Comparison of ENCODE assay signal across 14 cellular contexts in the genomic region with DNA sequence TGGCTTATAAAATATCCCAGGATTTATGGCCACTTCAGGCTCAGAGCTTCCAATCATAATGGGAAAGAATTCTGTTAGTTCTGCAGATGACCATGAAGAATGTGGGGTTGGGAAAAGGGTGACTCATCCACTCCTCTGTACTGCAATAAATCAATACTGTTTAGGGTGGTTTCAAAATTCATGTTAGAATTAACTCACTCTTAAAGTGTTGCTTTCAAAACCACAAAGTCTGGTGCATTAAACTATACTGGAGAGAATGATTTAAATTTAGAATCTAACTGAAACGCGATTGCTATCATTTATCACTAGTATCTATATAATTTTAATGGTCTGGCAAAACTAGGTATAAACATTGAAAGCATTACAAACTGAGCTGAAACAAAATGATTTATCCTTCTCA. TPM values are rescaled to one million over a fixed set of nuclear protein-coding genes. Genes with fewer than 3 reads are reported as not detected.
A peak's percentile ranks its signal among the peaks of the same experiment; 100 is the strongest.
DNase-seq lines count a peak whose midpoint lies in the region; FAIRE-seq and TF ChIP-seq lines count a peak whose summit lies in the region.
"Had no signal": no experiment of that assay in that cellular context is flagged by ENCODE, and none has a peak within 500 bp of the region (broad histone marks: within the 10 kb centered on the region; RNA-seq: fewer than 3 reads in every experiment).

No MANE protein-coding gene starts in this region.

- no CpG with 5 or more reads among the region's 2 CpGs for WGBS in trophoblast cell (ENCODE audit: extremely low coverage, insufficient coverage, insufficient read length)

- no peak overlapping the region for H3K27ac ChIP-seq in endothelial cell of umbilical vein (ENCODE audit: insufficient read depth, low read depth, low read length)
- H3K27ac ChIP-seq in trophoblast cell (ENCODE audit: low read depth, low read length), result no peak overlapping the region
- H3K27ac ChIP-seq: parathyroid adenoma had no signal

- H3K27me3 ChIP-seq in endothelial cell of umbilical vein (ENCODE audit: control insufficient read depth in 2 of 2, insufficient read depth in 2 of 2, low read length in 2 of 2) (peaks cover 0 to 6% of the 10 kb centered on the region in 2 experiments), trophoblast cell (ENCODE audit: insufficient read depth, low read length) (no peaks in the 10 kb centered on the region)

- no peak overlapping the region for H3K9ac ChIP-seq in endothelial cell of umbilical vein (replicated peaks; ENCODE audit: extremely low read depth, insufficient read depth, low read length)
- no peak overlapping the region for H3K9ac ChIP-seq in trophoblast cell (ENCODE audit: low read length)
- H3K9ac ChIP-seq: parathyroid adenoma had no signal

- H3K9me1 ChIP-seq in endothelial cell of umbilical vein (replicated peaks; ENCODE audit: control insufficient read depth, extremely low read depth, insufficient read depth, low read length), result no peaks in the 10 kb centered on the region

- H3K4me3 ChIP-seq in endothelial cell of umbilical vein (replicated peaks in 1 of 3; ENCODE audit: insufficient read depth in 1 of 3, low read depth in 1 of 3, low read length in 3 of 3) (no peak overlapping the region), trophoblast cell (ENCODE audit: low read depth, low read length) (no peak overlapping the region)

- H3K79me1 ChIP-seq in trophoblast cell (ENCODE audit: low read length), result no peaks in the 10 kb centered on the region

- H3K4me2 ChIP-seq in endothelial cell of umbilical vein (ENCODE audit: insufficient read depth, low read length), result no peak overlapping the region
- H3K4me2 ChIP-seq in trophoblast cell (ENCODE audit: low read length), result no peak overlapping the region

- CTCF ChIA-PET in endothelial cell of umbilical vein (lab: Charles Lee), result no interaction called here

- peak; percentile 66 for DNase-seq in EL
- DNase-seq in NCI-H187 (lab: John Stamatoyannopoulos, UW), result peak; percentile 45 to 61
- DNase-seq in endothelial cell of umbilical vein (ENCODE audit: low read depth, low spot score), result no peak
- DNase-seq in non-pigmented ciliary epithelial cell (ENCODE audit: low read depth), result peak; percentile 34
- DNase-seq in HuH-7.5 (ENCODE audit: low spot score), result no peak
- DNase-seq in trophoblast cell, result no peak
- DNase-seq in posterior cingulate gyrus, result no peak
- no peak for DNase-seq in CD1c-positive myeloid dendritic cell (ENCODE audit: extremely low spot score)
- DNase-seq: activated T-cell treated with anti-CD3 and anti-CD28 coated beads, Interleukin-2, amount 50 U/mL, for 48 hours; NCI-H774; T1000 had no signal

- BruUV-seq in endothelial cell of umbilical vein (replicated peaks; lab: Mats Ljungman, UMichigan), result no TSS peak

- no peaks in the 10 kb centered on the region for H3K4me1 ChIP-seq in endothelial cell of umbilical vein (ENCODE audit: control insufficient read depth, extremely low read depth, insufficient read depth, low read length)
- H3K4me1 ChIP-seq in trophoblast cell (ENCODE audit: control insufficient read depth in 1 of 2, insufficient read depth in 2 of 2, low read length in 2 of 2), result no peaks in the 10 kb centered on the region
- H3K4me1 ChIP-seq: parathyroid adenoma had no signal

- no peak overlapping the region for H4K8ac ChIP-seq in trophoblast cell (ENCODE audit: low read depth, low read length)

- TF ChIP-seq POLR2A in endothelial cell of umbilical vein (IDR thresholded peaks at IDR 0.05; ENCODE audit: low read depth, low read length), result no peak

- no peak overlapping the region for H2BK120ac ChIP-seq in trophoblast cell (ENCODE audit: insufficient read depth, low read length, poor library complexity)

- POLR2A ChIA-PET in endothelial cell of umbilical vein (lab: Charles Lee), result no interaction called here

- TF ChIP-seq CTCF in endothelial cell of umbilical vein (IDR thresholded peaks at IDR 0.05; ENCODE audit: extremely low read depth in 1 of 2, insufficient read depth in 1 of 2, low read depth in 1 of 2, low read length in 2 of 2), result no peak

- H2BK5ac ChIP-seq in trophoblast cell (ENCODE audit: low read depth, low read length, poor library complexity), result no peak overlapping the region

- H3K36me3 ChIP-seq in endothelial cell of umbilical vein (ENCODE audit: control insufficient read depth in 2 of 2, extremely low read depth in 1 of 2, insufficient read depth in 2 of 2, low read length in 2 of 2) (no peaks in the 10 kb centered on the region), trophoblast cell (ENCODE audit: control insufficient read depth in 1 of 2, insufficient read depth in 2 of 2, low read length in 2 of 2) (no peaks in the 10 kb centered on the region)

- H3K23ac ChIP-seq in trophoblast cell (ENCODE audit: low read length), result no peak overlapping the region

- H2AK5ac ChIP-seq in trophoblast cell (ENCODE audit: low read length), result no peak overlapping the region

- no peak for FAIRE-seq in endothelial cell of umbilical vein (lab: Jason Lieb, UNC)

- no peak overlapping the region for H2AFZ ChIP-seq in endothelial cell of umbilical vein (ENCODE audit: low read depth, low read length)
- H2AFZ ChIP-seq in trophoblast cell (ENCODE audit: insufficient read depth, low read length, poor library complexity), result no peak overlapping the region
- H2AFZ ChIP-seq: parathyroid adenoma had no signal

- H3K4ac ChIP-seq in trophoblast cell (ENCODE audit: low read depth, low read length), result no peak overlapping the region

- H3K18ac ChIP-seq in trophoblast cell (ENCODE audit: low read length), result no peak overlapping the region

- H2BK12ac ChIP-seq in trophoblast cell (ENCODE audit: low read length), result no peak overlapping the region

- intact Hi-C loops in endothelial cell of umbilical vein (cut with micrococcal nuclease) (no loop called here), posterior cingulate gyrus (cut with DNase I) (no loop called here)

- H4K91ac ChIP-seq in trophoblast cell (ENCODE audit: low read depth, low read length), result no peak overlapping the region

- H3K9me3 ChIP-seq in endothelial cell of umbilical vein (replicated peaks; ENCODE audit: control insufficient read depth, insufficient read depth, low read length), result no peaks in the 10 kb centered on the region
- no peaks in the 10 kb centered on the region for H3K9me3 ChIP-seq in trophoblast cell (ENCODE audit: insufficient read depth, low read depth, low read length)

- dilution Hi-C loops in endothelial cell of umbilical vein (cut with MboI; ENCODE audit: extremely low pct_ligation_motif_present, low sequenced_read_pairs), result no loop called here

- H4K12ac ChIP-seq in trophoblast cell (ENCODE audit: low read depth, low read length), result no peak overlapping the region

- H3K14ac ChIP-seq in trophoblast cell (ENCODE audit: low read length), result no peak overlapping the region

- H3K79me2 ChIP-seq in endothelial cell of umbilical vein (ENCODE audit: control insufficient read depth, insufficient read depth, low read length) (no peaks in the 10 kb centered on the region), trophoblast cell (ENCODE audit: control insufficient read depth, insufficient read depth, low read length, poor library complexity) (no peaks in the 10 kb centered on the region)
- H3K79me2 ChIP-seq: parathyroid adenoma had no signal

- H4K20me1 ChIP-seq in endothelial cell of umbilical vein (replicated peaks; ENCODE audit: control insufficient read depth, extremely low read depth, insufficient read depth, low read length), result no peaks in the 10 kb centered on the region

TF ChIP-seq in endothelial cell of umbilical vein, 7 proteins besides CTCF, POLR2A, EP300 and RAD21:
- TF ChIP-seq FOS (IDR thresholded peaks at IDR 0.05; ENCODE audit: borderline replicate concordance, insufficient read depth, low read length) (peak; percentile 17), JUN (IDR thresholded peaks at IDR 0.05; ENCODE audit: borderline replicate concordance, insufficient read depth, insufficient read length, low read depth) (peak; percentile 24), MYC (IDR thresholded peaks at IDR 0.05; ENCODE audit: low read depth, low read length) (no peak), GATA2 (IDR thresholded peaks at IDR 0.05; ENCODE audit: insufficient read depth, insufficient read length, low read depth, low read length) (no peak), POLR2AphosphoS5 (IDR thresholded peaks at IDR 0.05; ENCODE audit: insufficient read depth, low read depth, low read length) (no peak), EZH2 (IDR thresholded peaks at IDR 0.05; ENCODE audit: borderline replicate concordance, low read depth, low read length, severe bottlenecking) (no peak)
- TF ChIP-seq, protein P1, sequence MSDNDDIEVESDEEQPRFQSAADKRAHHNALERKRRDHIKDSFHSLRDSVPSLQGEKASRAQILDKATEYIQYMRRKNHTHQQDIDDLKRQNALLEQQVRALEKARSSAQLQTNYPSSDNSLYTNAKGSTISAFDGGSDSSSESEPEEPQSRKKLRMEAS (IDR thresholded peaks at IDR 0.05; ENCODE audit: insufficient read depth, insufficient read length), result no peak

RNA-seq across cellular contexts. Expression of gene CCDC198, which starts 0.8 kb away (rescaled TPM):
- not detected in 2 replicates for total RNA-seq in endothelial cell of umbilical vein
- not detected in 2 replicates for polyA plus RNA-seq in endothelial cell of umbilical vein
- not detected in 2 replicates for polyA plus RNA-seq in endothelial cell of umbilical vein (2011; cell fraction: cytosol; rRNA removed)
- not detected in 2 replicates for polyA plus RNA-seq in endothelial cell of umbilical vein (2011; cell fraction: nucleus; rRNA removed)
- not detected in 2 replicates for polyA plus RNA-seq in endothelial cell of umbilical vein (2012)
- polyA minus RNA-seq in endothelial cell of umbilical vein, result not detected in 2 replicates
- polyA minus RNA-seq in endothelial cell of umbilical vein (2011; cell fraction: cytosol; rRNA and poly(A)+ RNA removed), result not detected
- not detected in 2 replicates for polyA minus RNA-seq in endothelial cell of umbilical vein (2011; cell fraction: nucleus; rRNA and poly(A)+ RNA removed)
- polyA plus RNA-seq in trophoblast cell (2013), result not detected in 2 replicates
- total RNA-seq: dermis microvascular lymphatic vessel endothelial cell had no signal
- polyA plus RNA-seq: IgD-negative memory B cell had no signal

Comparison
In these comparisons a context has a peak if more than half of its experiments do, and no peak if none do; other contexts are left out.
1. DNase-seq: peak in EL (single experiment), NCI-H187 (2 of 2) and non-pigmented ciliary epithelial cell (single experiment); none in endothelial cell of umbilical vein (single experiment), HuH-7.5 (single experiment), trophoblast cell (0 of 2), posterior cingulate gyrus (0 of 10) and CD1c-positive myeloid dendritic cell (single experiment).